36 cellular contexts compared by ENCODE assay signal in genomic region chr5:113490317-113490716, GRCh38. TPM values are rescaled to one million over a fixed set of nuclear protein-coding genes. Genes with fewer than 3 reads are reported as not detected.
"Had no signal": no experiment of that assay in that cellular context is flagged by ENCODE, and none has a peak within 500 bp of the region (broad histone marks: within the 10 kb centered on the region; RNA-seq: fewer than 3 reads in every experiment).

No MANE protein-coding gene starts in this region.

- FAIRE-seq: TTC549 had no signal

- DNase-seq: activated CD4-positive, alpha-beta memory T cell treated with anti-CD3 and anti-CD28 coated beads for 36 hours; activated CD4-positive, alpha-beta T cell treated with anti-CD3 and anti-CD28 coated beads for 36 hours; activated CD4-positive, alpha-beta T cell treated with anti-CD3 and anti-CD28 coated beads, Interleukin-2, amount 50 U/mL, for 1 hour; activated CD8-positive, alpha-beta memory T cell treated with anti-CD3 and anti-CD28 coated beads, Interleukin-2, amount 50 U/mL, for 4 hours; activated gamma-delta T cell treated with Interleukin-2 at 50 U/mL for 16 hours; activated naive CD4-positive, alpha-beta T cell treated with anti-CD3 and anti-CD28 coated beads, Interleukin-2, amount 10 ng/mL, durations not matched to agents 7 days and 5 days; activated naive CD8-positive, alpha-beta T cell treated with anti-CD3 and anti-CD28 coated beads, Interleukin-2, amount 50 U/mL, for 24 hours; activated T-cell treated with anti-CD3 and anti-CD28 coated beads for 4 hours; activated T-cell treated with anti-CD3 and anti-CD28 coated beads, Interleukin-2, amount 50 U/mL, for 4 hours; amniotic stem cell; aorta; Kasumi-1; KG1; MM.1S; MV-4-11; NCI-H1092; NCI-H146; NCI-H187; NCI-H2029 treated with DMSO at 0.1 percent for 48 hours; NCI-H2107; NCI-H2171; NCI-H510A; NCI-H526; NCI-H748 treated with DMSO at 0.1 percent for 48 hours; NK-92 treated with Interleukin-12 subunit alpha and Interleukin-12 subunit beta, amount 100 ng/mL, for 24 hours; SHP77; SJCRH30; SK-N-SH had no signal

- H2AFZ ChIP-seq: PC-9 had no signal

- H3K27ac ChIP-seq: SJCRH30 had no signal

- H3K27me3 ChIP-seq: SJCRH30 had no signal

- H3K27ac Mint-ChIP-seq: activated CD4-positive, alpha-beta memory T cell treated with anti-CD3 and anti-CD28 coated beads for 36 hours; activated CD4-positive, alpha-beta T cell treated with anti-CD3 and anti-CD28 coated beads for 36 hours; activated naive CD4-positive, alpha-beta T cell treated with anti-CD3 and anti-CD28 coated beads, Interleukin-2, amount 10 ng/mL, durations not matched to agents 7 days and 5 days; activated naive CD8-positive, alpha-beta T cell; activated naive CD8-positive, alpha-beta T cell treated with anti-CD3 and anti-CD28 coated beads, Interleukin-2, amount 50 U/mL, for 24 hours; activated T-helper 1 cell treated with anti-CD3 and anti-CD28 coated beads, Interleukin-12 subunit alpha, Interleukin-12 subunit beta, Interleukin-2, Interleukin-4 antibody, amounts not matched to agents 30 ng/mL and 10 ng/mL and 1 ng/mL, durations not matched to agents 14 hours and 24 hours and 36 hours; T-helper 1 cell treated with Interleukin-12 subunit alpha and Interleukin-12 subunit beta and Interleukin-4 antibody, amounts not matched to agents 30 μg/mL and 1 μg/mL, for 36 hours; T-helper 2 cell treated with Interferon-gamma antibody and Interleukin-4, amounts not matched to agents 5 μg/mL and 100 μg/mL, for 36 hours had no signal

- H3K4me3 ChIP-seq: PC-9, SJCRH30 had no signal

- H3K4me2 ChIP-seq: SK-N-SH had no signal

- H3K9ac ChIP-seq: SK-N-SH had no signal

- H3K4me3 Mint-ChIP-seq: activated CD4-positive, alpha-beta memory T cell treated with anti-CD3 and anti-CD28 coated beads for 36 hours; activated CD4-positive, alpha-beta T cell treated with anti-CD3 and anti-CD28 coated beads for 36 hours; activated naive CD4-positive, alpha-beta T cell treated with anti-CD3 and anti-CD28 coated beads, Interleukin-2, amount 10 ng/mL, durations not matched to agents 7 days and 5 days; activated naive CD8-positive, alpha-beta T cell treated with anti-CD3 and anti-CD28 coated beads, Interleukin-2, amount 50 U/mL, for 24 hours; activated T-cell treated with anti-CD3 and anti-CD28 coated beads, Interleukin-2, amount 50 U/mL, for 4 hours; activated T-helper 1 cell treated with anti-CD3 and anti-CD28 coated beads, Interleukin-12 subunit alpha, Interleukin-12 subunit beta, Interleukin-2, Interleukin-4 antibody, amounts not matched to agents 30 ng/mL and 10 ng/mL and 1 ng/mL, durations not matched to agents 14 hours and 24 hours and 36 hours; T-helper 1 cell treated with Interleukin-12 subunit alpha and Interleukin-12 subunit beta and Interleukin-4 antibody, amounts not matched to agents 30 μg/mL and 1 μg/mL, for 36 hours; T-helper 2 cell treated with Interferon-gamma antibody and Interleukin-4, amounts not matched to agents 5 μg/mL and 100 μg/mL, for 36 hours had no signal

- H3K36me3 ChIP-seq: SJCRH30 had no signal

- ATAC-seq: activated CD4-positive, alpha-beta T cell treated with anti-CD3 and anti-CD28 coated beads for 36 hours; activated CD4-positive, CD25-positive, alpha-beta regulatory T cell treated with anti-CD3 and anti-CD28 coated beads, Interleukin-2, amount 50 U/mL, for 24 hours; activated naive CD8-positive, alpha-beta T cell treated with anti-CD3 and anti-CD28 coated beads, Interleukin-2, amount 50 U/mL, for 24 hours; activated T-cell treated with anti-CD3 and anti-CD28 coated beads, Interleukin-2, amount 50 U/mL, for 4 hours had no signal

RNA-seq across cellular contexts. Expression of gene TSSK1B, which starts 55.5 kb away (rescaled TPM):
- total RNA-seq: activated CD4-positive, alpha-beta memory T cell treated with anti-CD3 and anti-CD28 coated beads for 36 hours; activated CD4-positive, alpha-beta T cell treated with anti-CD3 and anti-CD28 coated beads for 36 hours; activated T-cell treated with anti-CD3 and anti-CD28 coated beads, Interleukin-2, amount 50 U/mL, for 4 hours; activated T-helper 1 cell treated with anti-CD3 and anti-CD28 coated beads, Interleukin-12 subunit alpha, Interleukin-12 subunit beta, Interleukin-2, Interleukin-4 antibody, amounts not matched to agents 30 ng/mL and 10 ng/mL and 1 ng/mL, durations not matched to agents 14 hours and 24 hours and 36 hours; OCI-LY7; PC-9 had no signal
